11 cellular contexts compared by ENCODE assay signal in the genomic region with DNA sequence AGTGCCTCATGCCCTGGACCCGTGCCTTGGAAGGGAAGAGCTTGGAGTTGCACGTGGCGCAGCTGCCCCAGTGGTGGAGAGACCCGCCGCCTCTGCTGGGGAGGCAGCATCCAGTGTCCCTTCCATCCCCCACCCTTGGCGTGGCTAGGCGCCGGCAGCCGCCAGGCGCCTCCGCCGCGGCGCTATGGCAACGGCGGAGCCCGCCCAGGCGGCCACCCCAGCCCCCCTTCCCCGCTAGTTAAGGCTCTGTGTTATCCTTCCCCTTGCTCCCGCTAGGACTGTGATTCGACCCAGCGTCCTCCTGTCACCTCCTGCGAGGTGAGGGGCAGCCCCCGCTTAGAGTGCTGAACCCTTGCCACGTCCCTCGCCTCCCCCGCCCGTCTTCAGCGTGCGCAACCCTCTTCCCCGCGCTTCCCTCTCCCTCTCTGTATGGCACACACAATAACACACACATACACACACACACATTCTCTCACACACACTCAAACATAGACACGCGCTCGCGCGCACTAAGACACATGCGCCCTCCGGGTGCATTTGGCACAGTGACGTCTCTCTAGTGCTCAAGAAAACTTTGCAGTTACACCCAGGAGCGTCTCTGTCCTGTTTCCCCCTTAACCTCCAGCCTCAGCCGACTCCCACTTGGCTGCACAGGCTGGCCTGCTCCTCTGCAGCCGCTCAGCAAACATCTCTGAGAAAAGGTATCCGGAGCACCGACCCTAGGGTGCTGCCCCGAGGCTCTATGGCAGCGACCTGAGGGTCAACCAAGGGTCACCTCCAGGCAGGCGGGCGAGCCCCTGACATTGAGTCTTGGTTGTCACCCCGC. TPM values are rescaled to one million over a fixed set of nuclear protein-coding genes. Genes with fewer than 3 reads are reported as not detected.
DNase-seq lines count a peak whose midpoint lies in the region; ATAC-seq and TF ChIP-seq lines count a peak whose summit lies in the region.
"Had no signal": no experiment of that assay in that cellular context is flagged by ENCODE, and none has a peak within 500 bp of the region (broad histone marks: within the 10 kb centered on the region; RNA-seq: fewer than 3 reads in every experiment).

No MANE protein-coding gene starts in this region.

- H3K4me3 Mint-ChIP-seq in activated CD8-positive, alpha-beta T cell treated with anti-CD3 and anti-CD28 coated beads for 36 hours = no peak overlapping the region

- no peak for TF ChIP-seq CTCF in fibroblast of villous mesenchyme (IDR thresholded peaks at IDR 0.05; ENCODE audit: insufficient read depth, low read depth, low read length)
- no peak for TF ChIP-seq CTCF in activated CD8-positive, alpha-beta T cell treated with anti-CD3 and anti-CD28 coated beads for 36 hours (IDR thresholded peaks at IDR 0.05)

- peaks cover 4% of the 10 kb centered on the region for H3K4me1 ChIP-seq in neuron (ENCODE audit: insufficient read depth, low read length)

- H2AFZ ChIP-seq in neuron (ENCODE audit: low read depth, low read length) = peak overlapping the region; percentile 66

- CTCF ChIA-PET in activated CD8-positive, alpha-beta T cell treated with anti-CD3 and anti-CD28 coated beads for 36 hours (lab: Charles Lee) = no interaction called here

- H3K9me3 ChIP-seq in neuron (ENCODE audit: low read length) = peaks cover 3% of the 10 kb centered on the region

- H3K4me3 ChIP-seq in fibroblast of villous mesenchyme (ENCODE audit: low read depth, low read length) = peak overlapping the region; percentile 35
- peak overlapping the region; percentile 45 for H3K4me3 ChIP-seq in neuron (ENCODE audit: low read length)

- H3K9me3 Mint-ChIP-seq in activated CD8-positive, alpha-beta T cell treated with anti-CD3 and anti-CD28 coated beads for 36 hours = peaks cover 9% of the 10 kb centered on the region

- H3K27me3 ChIP-seq in neuron (ENCODE audit: insufficient read depth, low read length) = no peaks in the 10 kb centered on the region

- H3K4me1 Mint-ChIP-seq in activated CD8-positive, alpha-beta T cell treated with anti-CD3 and anti-CD28 coated beads for 36 hours (ENCODE audit: low read depth) = no peaks in the 10 kb centered on the region

- DNase-seq in GM03348 (ENCODE audit: low spot score) (peak; percentile 42), NCI-H510A (lab: John Stamatoyannopoulos, UW) (peak; percentile 58), fibroblast of villous mesenchyme (ENCODE audit: low read depth) (no peak), SIG-M5 treated with dmso at 0.1 percent for 504 hours (lab: John Stamatoyannopoulos, UW; ENCODE audit: unreplicated experiment) (no peak)
- DNase-seq in activated CD8-positive, alpha-beta T cell treated with anti-CD3 and anti-CD28 coated beads for 36 hours = no peak
- DNase-seq: effector CD4-positive, alpha-beta T cell; naive thymus-derived CD4-positive, alpha-beta T cell had no signal

- H3K36me3 ChIP-seq in neuron (ENCODE audit: insufficient read depth, low read length) = no peaks in the 10 kb centered on the region

- POLR2A ChIA-PET in activated CD8-positive, alpha-beta T cell treated with anti-CD3 and anti-CD28 coated beads for 36 hours (lab: Charles Lee) = no interaction called here

- peaks cover 54% of the 10 kb centered on the region for H3K27me3 Mint-ChIP-seq in activated CD8-positive, alpha-beta T cell treated with anti-CD3 and anti-CD28 coated beads for 36 hours

- peaks cover 2% of the 10 kb centered on the region for H3K36me3 Mint-ChIP-seq in activated CD8-positive, alpha-beta T cell treated with anti-CD3 and anti-CD28 coated beads for 36 hours (ENCODE audit: low read depth)

- H3K27ac Mint-ChIP-seq in activated CD8-positive, alpha-beta T cell treated with anti-CD3 and anti-CD28 coated beads for 36 hours = no peak overlapping the region
- H3K27ac Mint-ChIP-seq: naive thymus-derived CD4-positive, alpha-beta T cell had no signal

- intact Hi-C loops in activated CD8-positive, alpha-beta T cell treated with anti-CD3 and anti-CD28 coated beads for 36 hours (cut with micrococcal nuclease) = loop anchor here (10.0 kb wide), 1 partner anchor 937 kb away; the partner anchor contains the start of gene SIM1

- ATAC-seq in GM19351 (IDR thresholded peaks at IDR 0.05; ENCODE audit: unreplicated experiment) (no peak), HG02885 (IDR thresholded peaks at IDR 0.05; ENCODE audit: poor library complexity, unreplicated experiment) (no peak)
- no peak for ATAC-seq in activated CD8-positive, alpha-beta T cell treated with anti-CD3 and anti-CD28 coated beads for 36 hours
- ATAC-seq: naive thymus-derived CD4-positive, alpha-beta T cell had no signal

RNA-seq across cellular contexts. Expression of gene GRIK2, which starts 8.5 kb away (rescaled TPM):
- 15.1 and 20.6 TPM in 2 replicates for total RNA-seq in fibroblast of villous mesenchyme
- total RNA-seq in activated CD8-positive, alpha-beta T cell treated with anti-CD3 and anti-CD28 coated beads for 36 hours = not detected
- total RNA-seq: HT-29 had no signal

Comparison
In these comparisons a context has a peak if more than half of its experiments do, and no peak if none do; other contexts are left out.
1. DNase-seq: peak in GM03348 (single experiment) and NCI-H510A (single experiment); none in fibroblast of villous mesenchyme (single experiment), SIG-M5 treated with dmso at 0.1 percent for 504 hours (single experiment) and activated CD8-positive, alpha-beta T cell treated with anti-CD3 and anti-CD28 coated beads for 36 hours (single experiment).
2. RNA of gene GRIK2, which starts 8.5 kb away (total RNA-seq): 15.1 to 20.6 TPM in fibroblast of villous mesenchyme; not detected in activated CD8-positive, alpha-beta T cell treated with anti-CD3 and anti-CD28 coated beads for 36 hours; every median in the first group is over 10 times any median in the second.